ENCODE assay signal across 13 cellular contexts in genomic region chr18:50401334-50401733, GRCh38.
"Had no signal": no experiment of that assay in that cellular context is flagged by ENCODE, and none has a peak within 500 bp of the region (broad histone marks: within the 10 kb centered on the region; RNA-seq: fewer than 3 reads in every experiment).

No MANE protein-coding gene starts in this region.

- H3K36me3 ChIP-seq: gastrocnemius medialis, heart right ventricle, neutrophil, thyroid gland had no signal

- ATAC-seq: gastrocnemius medialis had no signal

- FAIRE-seq: small intestine, urothelium cell line had no signal

- H3K27me3 ChIP-seq: thyroid gland had no signal

- H3K4me1 ChIP-seq: gastrocnemius medialis, thyroid gland had no signal

- DNase-seq: activated B cell treated with CpG ODN at 0.5 μM for 24 hours; activated CD4-positive, alpha-beta T cell treated with anti-CD3 and anti-CD28 coated beads, Interleukin-2, amount 10 ng/mL, durations not matched to agents 24 days and 14 days; activated naive CD4-positive, alpha-beta T cell treated with Interleukin-2 at 50 U/mL for 16 hours; central memory CD4-positive, alpha-beta T cell; effector CD4-positive, alpha-beta T cell; gastrocnemius medialis; naive B cell had no signal

- H3K27ac ChIP-seq: coronary artery, gastrocnemius medialis, heart right ventricle, neutrophil, thyroid gland had no signal

- H3K4me3 ChIP-seq: coronary artery, gastrocnemius medialis, heart right ventricle, thyroid gland had no signal

- H3K9me3 ChIP-seq: gastrocnemius medialis, heart right ventricle, neutrophil, thyroid gland had no signal
